ENCODE assay signal across 8 cellular contexts in the genomic region with DNA sequence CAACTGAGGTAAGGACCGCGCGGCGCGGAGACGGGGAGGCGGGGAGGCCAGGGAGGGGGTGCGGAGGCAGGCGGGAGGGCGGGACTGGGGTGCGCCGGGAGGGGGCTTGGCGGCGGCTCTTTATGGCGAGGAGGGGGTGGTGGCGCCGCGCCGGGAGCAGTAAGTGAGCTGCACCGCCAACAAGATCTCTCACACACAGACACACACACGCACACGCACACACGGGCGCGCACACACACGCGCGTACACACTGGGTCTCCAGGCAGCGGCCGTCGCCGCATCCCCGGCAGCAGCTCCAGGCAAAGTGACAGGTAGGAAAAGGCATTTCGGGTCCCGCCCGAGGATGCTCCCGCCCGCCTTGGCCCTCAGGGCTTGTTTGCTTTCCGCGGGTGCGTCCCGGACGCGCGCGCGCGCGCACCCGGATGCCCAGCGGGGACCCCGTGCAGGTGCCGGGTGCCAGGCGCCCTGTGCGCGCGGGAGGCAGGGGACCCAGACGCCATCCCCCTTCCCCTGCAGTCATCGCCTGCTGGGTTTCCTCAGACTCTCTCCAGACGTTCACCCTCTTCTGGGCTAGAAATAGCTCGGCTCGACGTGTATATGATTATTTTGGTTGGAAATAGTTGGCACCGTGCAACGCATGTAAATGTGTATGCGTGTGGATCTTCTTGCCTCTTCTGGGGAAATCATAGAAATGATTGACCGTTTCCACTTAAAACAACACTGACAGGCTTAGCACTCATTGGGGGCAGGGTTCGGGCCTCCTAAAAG. TPM values are rescaled to one million over a fixed set of nuclear protein-coding genes. Genes with fewer than 3 reads are reported as not detected.
DNase-seq lines count a peak whose midpoint lies in the region; ATAC-seq and TF ChIP-seq lines count a peak whose summit lies in the region.

A gene (plus strand): TSS at position 192 of the 768 bp plus-strand sequence. CDS start 238,728 bp downstream, outside the sequence.

- DNase-seq in COLO668 (lab: John Stamatoyannopoulos, UW; ENCODE audit: unreplicated experiment) (peak; percentile 29), NCI-H1417 (lab: John Stamatoyannopoulos, UW) (peak; percentile 77 to 96 (median 96)), head of caudate nucleus (peak in 35 of 42 donors; percentile 6 to 52 (median 21)), ovary (peak in 4 of 5 donors; percentile 20 to 50 (median 24)), MV-4-11 (lab: John Stamatoyannopoulos, UW) (no peak)
- DNase-seq in activated CD8-positive, alpha-beta T cell treated with anti-CD3 and anti-CD28 coated beads for 36 hours, result peak; percentile 4

- no peaks in the 10 kb centered on the region for H3K36me3 ChIP-seq in ovary

- CTCF ChIA-PET in activated CD8-positive, alpha-beta T cell treated with anti-CD3 and anti-CD28 coated beads for 36 hours (lab: Charles Lee), result no interaction called here

- no peak for TF ChIP-seq CTCF in activated CD8-positive, alpha-beta T cell treated with anti-CD3 and anti-CD28 coated beads for 36 hours (IDR thresholded peaks at IDR 0.05)
- no peak for TF ChIP-seq CTCF in ovary (IDR thresholded peaks at IDR 0.05)

- H3K9me3 ChIP-seq in ovary, result no peaks in the 10 kb centered on the region

- H3K27ac Mint-ChIP-seq in activated CD8-positive, alpha-beta T cell treated with anti-CD3 and anti-CD28 coated beads for 36 hours, result no peak within 1 kb of the TSS

- intact Hi-C loops in activated CD8-positive, alpha-beta T cell treated with anti-CD3 and anti-CD28 coated beads for 36 hours (cut with micrococcal nuclease), result no loop called here
- intact Hi-C loops in head of caudate nucleus (cut with DNase I), result no loop called here
- intact Hi-C loops in ovary (cut with DNase I), result loop anchor here in 1 of 4 donors (10.0 kb wide), 1 partner anchor 214 kb away; no protein-coding TSS in a partner anchor

- POLR2A ChIA-PET in activated CD8-positive, alpha-beta T cell treated with anti-CD3 and anti-CD28 coated beads for 36 hours (lab: Charles Lee), result no interaction called here

- 1 to 2% (median 2%) methylated on average over 48 to 68 of the region's 68 CpGs for WGBS in ovary, 3 donors

- peaks cover 3% of the 10 kb centered on the region for H3K4me1 Mint-ChIP-seq in activated CD8-positive, alpha-beta T cell treated with anti-CD3 and anti-CD28 coated beads for 36 hours (ENCODE audit: low read depth)

- H3K4me3 ChIP-seq in ovary, result peak within 1 kb of the TSS; percentile 49

- peaks cover 2% of the 10 kb centered on the region for H3K4me1 ChIP-seq in ovary (ENCODE audit: insufficient read depth)

- H3K27me3 ChIP-seq in ovary, result no peaks in the 10 kb centered on the region

- H3K36me3 Mint-ChIP-seq in activated CD8-positive, alpha-beta T cell treated with anti-CD3 and anti-CD28 coated beads for 36 hours (ENCODE audit: low read depth), result peaks cover 2% of the 10 kb centered on the region

- peak within 1 kb of the TSS; percentile 60 for H3K4me3 Mint-ChIP-seq in activated CD8-positive, alpha-beta T cell treated with anti-CD3 and anti-CD28 coated beads for 36 hours

- H3K27me3 Mint-ChIP-seq in activated CD8-positive, alpha-beta T cell treated with anti-CD3 and anti-CD28 coated beads for 36 hours, result peaks cover 30% of the 10 kb centered on the region

- no peak for TF ChIP-seq POLR2A in ovary (IDR thresholded peaks at IDR 0.05)

- ATAC-seq in activated CD8-positive, alpha-beta T cell treated with anti-CD3 and anti-CD28 coated beads for 36 hours, result no peak
- no peak for ATAC-seq in GM21423 (IDR thresholded peaks at IDR 0.05; ENCODE audit: unreplicated experiment)
- no peak for ATAC-seq in activated CD4-positive, CD25-positive, alpha-beta regulatory T cell treated with anti-CD3 and anti-CD28 coated beads, Interleukin-2, amount 50 U/mL, for 24 hours

- H3K27ac ChIP-seq in ovary, result peak within 1 kb of the TSS; percentile 33 to 46

- peaks cover 1% of the 10 kb centered on the region for H3K9me3 Mint-ChIP-seq in activated CD8-positive, alpha-beta T cell treated with anti-CD3 and anti-CD28 coated beads for 36 hours

- TF ChIP-seq EP300 in ovary (IDR thresholded peaks at IDR 0.05), result no peak

RNA-seq across cellular contexts. Expression of the gene that starts here (rescaled TPM):
- total RNA-seq in activated CD8-positive, alpha-beta T cell treated with anti-CD3 and anti-CD28 coated beads for 36 hours, result not detected
- total RNA-seq in ovary, result 10 to 100 TPM in 2 of 7 donors, 1 to 10 TPM in 5; 2.8 to 11.8 (median 5.6) TPM
- polyA plus RNA-seq in ovary, result 10 to 100 TPM in 1 of 2 donors, 1 to 10 TPM in 1; 4.6 to 10.7 TPM

Comparison
In these comparisons a context has a peak if more than half of its experiments do, and no peak if none do; other contexts are left out.
1. Peak in DNase-seq in activated CD8-positive, alpha-beta T cell treated with anti-CD3 and anti-CD28 coated beads for 36 hours; RNA of the gene not detected or under 1 TPM.